8 cellular contexts compared by ENCODE assay signal in the genomic region with DNA sequence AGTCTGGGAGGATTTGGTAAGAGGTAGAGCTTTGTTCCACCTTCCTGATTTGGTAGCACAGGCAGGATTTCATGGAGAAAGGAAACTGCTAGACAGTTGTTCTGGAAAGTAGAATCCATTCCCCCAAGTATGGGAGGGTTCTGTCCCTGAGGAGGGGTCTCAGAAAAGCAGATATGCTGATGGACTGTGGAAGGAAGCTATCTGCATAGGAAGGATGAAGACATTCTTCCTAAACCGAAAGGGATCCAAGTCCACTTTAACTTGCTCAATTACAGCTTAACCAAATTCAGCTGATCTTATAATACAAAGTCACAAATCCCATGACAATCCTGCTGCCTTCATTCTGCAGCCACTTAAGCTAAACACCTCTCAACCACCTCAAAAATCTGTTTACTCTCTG. TPM values are rescaled to one million over a fixed set of nuclear protein-coding genes. Genes with fewer than 3 reads are reported as not detected.
DNase-seq lines count a peak whose midpoint lies in the region; ATAC-seq and TF ChIP-seq lines count a peak whose summit lies in the region.

No MANE protein-coding gene starts in this region.

- DNase-seq in activated T-cell treated with anti-CD3 and anti-CD28 coated beads, Interleukin-2, amount 50 U/mL, for 4 hours: no peak
- no peak for DNase-seq in activated T-cell treated with anti-CD3 and anti-CD28 coated beads, Interleukin-2, amount 50 U/mL, for 48 hours
- DNase-seq in ascending aorta (ENCODE audit: low spot score in 2 of 2) (no peak), memory B cell (ENCODE audit: low spot score in 2 of 2) (no peak), tibial nerve (ENCODE audit: low spot score in 2 of 2) (no peak), cortex of kidney (lab: John Stamatoyannopoulos, UW) (no peak)

- peak overlapping the region; percentile 22 for H3K27ac Mint-ChIP-seq in memory B cell

- no peaks in the 10 kb centered on the region for H3K27me3 Mint-ChIP-seq in activated T-cell treated with anti-CD3 and anti-CD28 coated beads, Interleukin-2, amount 50 U/mL, for 4 hours (ENCODE audit: low read depth)
- no peaks in the 10 kb centered on the region for H3K27me3 Mint-ChIP-seq in memory B cell

- peaks cover 4% of the 10 kb centered on the region for H3K36me3 Mint-ChIP-seq in activated T-cell treated with anti-CD3 and anti-CD28 coated beads, Interleukin-2, amount 50 U/mL, for 4 hours (ENCODE audit: insufficient read depth)
- no peaks in the 10 kb centered on the region for H3K36me3 Mint-ChIP-seq in memory B cell

- H3K27ac ChIP-seq in ascending aorta (peak overlapping the region; percentile 37 to 93), tibial nerve (peak overlapping the region in 3 of 4 donors; percentile 49 to 98 (median 97))

- TF ChIP-seq EP300 in tibial nerve (IDR thresholded peaks at IDR 0.05): no peak

- H3K27me3 ChIP-seq in ascending aorta (no peaks in the 10 kb centered on the region), tibial nerve (no peaks in the 10 kb centered on the region)

- TF ChIP-seq POLR2A in tibial nerve (IDR thresholded peaks at IDR 0.05): no peak

- H3K4me1 Mint-ChIP-seq in activated T-cell treated with anti-CD3 and anti-CD28 coated beads, Interleukin-2, amount 50 U/mL, for 4 hours (ENCODE audit: low read depth): peaks cover 53% of the 10 kb centered on the region
- peaks cover 29% of the 10 kb centered on the region for H3K4me1 Mint-ChIP-seq in memory B cell

- H3K4me3 ChIP-seq in ascending aorta (peak overlapping the region; percentile 97 to 98), tibial nerve (peak overlapping the region; percentile 30 to 93 (median 78))

- H3K4me1 ChIP-seq in ascending aorta: peaks cover 0 to 8% of the 10 kb centered on the region in 2 donors
- peaks cover 0 to 52% (median 9%) of the 10 kb centered on the region in 4 donors for H3K4me1 ChIP-seq in tibial nerve

- no peaks in the 10 kb centered on the region for H3K9me3 Mint-ChIP-seq in activated T-cell treated with anti-CD3 and anti-CD28 coated beads, Interleukin-2, amount 50 U/mL, for 4 hours
- H3K9me3 Mint-ChIP-seq in memory B cell: no peaks in the 10 kb centered on the region

- intact Hi-C loops in ascending aorta (cut with DNase I): loop anchor here (5.0 kb wide), 2 partner anchors 200 to 455 kb away; a partner anchor contains a TSS

- H3K9me3 ChIP-seq in ascending aorta: no peaks in the 10 kb centered on the region
- H3K9me3 ChIP-seq in tibial nerve: no peaks in the 10 kb centered on the region

- WGBS in tibial nerve, 2 donors: 52 to 60% methylated on average over 1 of the region's 1 CpG

- peak overlapping the region; percentile 91 for H3K4me3 Mint-ChIP-seq in activated T-cell treated with anti-CD3 and anti-CD28 coated beads, Interleukin-2, amount 50 U/mL, for 4 hours
- H3K4me3 Mint-ChIP-seq in memory B cell: peak overlapping the region; percentile 37

- TF ChIP-seq CTCF in ascending aorta (IDR thresholded peaks at IDR 0.05) (no peak), tibial nerve (IDR thresholded peaks at IDR 0.05) (no peak)

- H3K36me3 ChIP-seq in ascending aorta: no peaks in the 10 kb centered on the region
- no peaks in the 10 kb centered on the region for H3K36me3 ChIP-seq in tibial nerve

- no peak for ATAC-seq in activated T-cell treated with anti-CD3 and anti-CD28 coated beads, Interleukin-2, amount 50 U/mL, for 4 hours
- ATAC-seq in memory B cell (ENCODE audit: low read depth) (no peak), esophagus mucosa (no peak), HG03457 (IDR thresholded peaks at IDR 0.05; ENCODE audit: unreplicated experiment) (no peak)

RNA-seq across cellular contexts. Expression of a gene that starts 2.6 kb away (rescaled TPM):
- 10 to 100 TPM; 28.5 to 33.6 (median 31.2) TPM for total RNA-seq in activated T-cell treated with anti-CD3 and anti-CD28 coated beads, Interleukin-2, amount 50 U/mL, for 4 hours
- total RNA-seq in ascending aorta: 75.5 TPM
- total RNA-seq in tibial nerve: 100 to 1,000 TPM; 118 to 287 (median 154) TPM
- total RNA-seq in esophagus mucosa: 4.9 TPM
